In the genomic region with DNA sequence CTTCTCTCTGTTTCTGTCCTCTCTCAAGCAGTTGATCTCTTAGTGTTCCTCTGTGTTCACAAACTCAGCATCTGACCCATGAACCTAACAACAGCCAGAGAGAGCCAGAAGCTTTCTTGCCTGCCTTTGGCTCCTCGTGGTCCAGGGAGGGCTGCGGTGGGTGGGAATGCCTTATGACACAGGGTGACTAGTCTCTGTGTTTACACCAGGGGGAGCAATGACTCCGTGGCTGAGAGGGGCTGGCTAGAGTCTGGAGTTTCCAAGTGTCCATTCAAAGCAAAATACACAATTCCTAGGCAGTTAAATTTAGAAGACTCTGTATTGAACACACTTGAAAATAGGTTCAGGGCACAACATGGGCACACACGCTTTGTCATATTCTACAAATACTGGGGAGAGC, we compare ENCODE assay signal across 8 cellular contexts.
DNase-seq lines count a peak whose midpoint lies in the region; ATAC-seq and TF ChIP-seq lines count a peak whose summit lies in the region.

No MANE protein-coding gene starts in this region.

- peaks cover 18% of the 10 kb centered on the region for H3K27me3 Mint-ChIP-seq in type B pancreatic cell

- no peaks in the 10 kb centered on the region for H3K36me3 ChIP-seq in BJ (ENCODE audit: control insufficient read depth, insufficient read depth, low read length)

- H3K36me3 Mint-ChIP-seq in type B pancreatic cell = no peaks in the 10 kb centered on the region

- H3K4me3 Mint-ChIP-seq in type B pancreatic cell = no peak overlapping the region

- TF ChIP-seq CTCF in BJ (IDR thresholded peaks at IDR 0.05; ENCODE audit: insufficient read depth, low read depth, low read length) = peak; percentile 74
- peak; percentile 55 for TF ChIP-seq CTCF in LNCAP (IDR thresholded peaks at IDR 0.05)
- TF ChIP-seq CTCF in type B pancreatic cell (conservative IDR thresholded peaks at IDR 0.05) = peak; percentile 79

- peak overlapping the region; percentile 22 for H3K27ac Mint-ChIP-seq in type B pancreatic cell

- H3K4me1 Mint-ChIP-seq in type B pancreatic cell (ENCODE audit: unreplicated experiment) = peaks cover 6% of the 10 kb centered on the region

- no peak for DNase-seq in BJ (ENCODE audit: low read depth)
- DNase-seq in T47D (ENCODE audit: low read depth in 1 of 2, low spot score in 1 of 2) = peak; percentile 31 to 41
- peak; percentile 35 for DNase-seq in kidney tubule cell (ENCODE audit: low spot score)
- DNase-seq in type B pancreatic cell (ENCODE audit: extremely low spot score, unreplicated experiment) = no peak
- no peak for DNase-seq in activated CD8-positive, alpha-beta memory T cell treated with anti-CD3 and anti-CD28 coated beads, Interleukin-2, amount 50 U/mL, for 4 hours

- POLR2A ChIA-PET in BJ (lab: Charles Lee) = no interaction called here

- CTCF ChIA-PET in BJ (lab: Yijun Ruan, JAX) = interaction anchor here (0.7 to 2.6 kb wide), 14 partner anchors 9 to 286 kb away, joined by 3 to 21 read pairs (median 4); no protein-coding TSS in a partner anchor

- in situ Hi-C loops in T47D (cut with HindIII; ENCODE audit: low pct_unique_long_range_greater_than_20kb, low sequenced_read_pairs) = no loop called here

- no peak overlapping the region for H3K4me3 ChIP-seq in BJ (ENCODE audit: low read depth, low read length)

- ATAC-seq in GM19023 (IDR thresholded peaks at IDR 0.05; ENCODE audit: unreplicated experiment) (peak; percentile 73), HG03097 (IDR thresholded peaks at IDR 0.05; ENCODE audit: low FRiP score, unreplicated experiment) (no peak)

- H3K27me3 ChIP-seq in BJ (ENCODE audit: control insufficient read depth, insufficient read depth, low read length) = no peaks in the 10 kb centered on the region

- peaks cover 5% of the 10 kb centered on the region for H3K9me3 Mint-ChIP-seq in type B pancreatic cell

Comparison
In these comparisons a context has a peak if more than half of its experiments do, and no peak if none do; other contexts are left out.
1. DNase-seq: peak in T47D (2 of 2) and kidney tubule cell (single experiment); none in BJ (single experiment), type B pancreatic cell (single experiment) and activated CD8-positive, alpha-beta memory T cell treated with anti-CD3 and anti-CD28 coated beads, Interleukin-2, amount 50 U/mL, for 4 hours (single experiment).
2. Peak in every context shown above with its lines, with median percentiles within 50 percentile points of each other: CTCF ChIP-seq.